In genomic region chr6:158895661-158896060, GRCh38 we compare ENCODE assay signal across 18 cellular contexts.
"Had no signal": no experiment of that assay in that cellular context is flagged by ENCODE, and none has a peak within 500 bp of the region (broad histone marks: within the 10 kb centered on the region; RNA-seq: fewer than 3 reads in every experiment).

No MANE protein-coding gene starts in this region.

- H3K9me3 ChIP-seq: heart right ventricle, right lobe of liver, thoracic aorta, upper lobe of right lung had no signal

- H3K4me1 Mint-ChIP-seq: activated CD4-positive, alpha-beta T cell treated with anti-CD3 and anti-CD28 coated beads for 36 hours; activated naive CD8-positive, alpha-beta T cell treated with anti-CD3 and anti-CD28 coated beads for 36 hours had no signal

- H3K36me3 ChIP-seq: heart right ventricle, right lobe of liver, thoracic aorta, upper lobe of right lung had no signal

- DNase-seq: activated CD4-positive, alpha-beta T cell treated with anti-CD3 and anti-CD28 coated beads for 36 hours; activated CD4-positive, alpha-beta T cell treated with anti-CD3 and anti-CD28 coated beads, Interleukin-2, amount 50 U/mL, for 4 hours; activated naive CD4-positive, alpha-beta T cell treated with Interleukin-2 at 50 U/mL for 16 hours; activated naive CD8-positive, alpha-beta T cell treated with anti-CD3 and anti-CD28 coated beads for 36 hours; activated T-cell treated with anti-CD3 and anti-CD28 coated beads, Interleukin-2, amount 50 U/mL, for 48 hours; cortex of kidney; heart right ventricle; left cardiac atrium; mesendoderm; naive B cell; posterior cingulate gyrus; right lobe of liver; small intestine; stimulated activated CD4-positive, alpha-beta T cell treated with anti-CD3 and anti-CD28 coated beads, Interleukin-15, amount 100 ng/mL, for 24 hours; stimulated activated naive CD4-positive, alpha-beta T cell; upper lobe of right lung had no signal

- H3K9me3 Mint-ChIP-seq: activated naive CD8-positive, alpha-beta T cell treated with anti-CD3 and anti-CD28 coated beads for 36 hours; naive B cell had no signal

- H3K4me3 Mint-ChIP-seq: activated CD4-positive, alpha-beta T cell treated with anti-CD3 and anti-CD28 coated beads for 36 hours; activated naive CD8-positive, alpha-beta T cell treated with anti-CD3 and anti-CD28 coated beads for 36 hours; naive B cell had no signal

- H3K27ac ChIP-seq: epithelial cell of prostate, heart right ventricle, right lobe of liver, thoracic aorta, upper lobe of right lung had no signal

- H3K36me3 Mint-ChIP-seq: activated naive CD8-positive, alpha-beta T cell treated with anti-CD3 and anti-CD28 coated beads for 36 hours; naive B cell had no signal

- H3K27me3 ChIP-seq: heart right ventricle, right lobe of liver, upper lobe of right lung had no signal

- ATAC-seq: activated CD4-positive, alpha-beta T cell treated with anti-CD3 and anti-CD28 coated beads for 36 hours; heart right ventricle; left cardiac atrium; right lobe of liver; upper lobe of right lung had no signal

- H3K4me1 ChIP-seq: heart right ventricle, right lobe of liver, upper lobe of right lung had no signal

- H3K4me3 ChIP-seq: heart right ventricle, right lobe of liver, thoracic aorta, upper lobe of right lung had no signal

- H3K27me3 Mint-ChIP-seq: activated CD4-positive, alpha-beta T cell treated with anti-CD3 and anti-CD28 coated beads for 36 hours; naive B cell had no signal

- H3K27ac Mint-ChIP-seq: activated CD4-positive, alpha-beta T cell treated with anti-CD3 and anti-CD28 coated beads for 36 hours; activated naive CD8-positive, alpha-beta T cell treated with anti-CD3 and anti-CD28 coated beads for 36 hours had no signal
